ENCODE assay signal across 1 cellular context in the genomic region with DNA sequence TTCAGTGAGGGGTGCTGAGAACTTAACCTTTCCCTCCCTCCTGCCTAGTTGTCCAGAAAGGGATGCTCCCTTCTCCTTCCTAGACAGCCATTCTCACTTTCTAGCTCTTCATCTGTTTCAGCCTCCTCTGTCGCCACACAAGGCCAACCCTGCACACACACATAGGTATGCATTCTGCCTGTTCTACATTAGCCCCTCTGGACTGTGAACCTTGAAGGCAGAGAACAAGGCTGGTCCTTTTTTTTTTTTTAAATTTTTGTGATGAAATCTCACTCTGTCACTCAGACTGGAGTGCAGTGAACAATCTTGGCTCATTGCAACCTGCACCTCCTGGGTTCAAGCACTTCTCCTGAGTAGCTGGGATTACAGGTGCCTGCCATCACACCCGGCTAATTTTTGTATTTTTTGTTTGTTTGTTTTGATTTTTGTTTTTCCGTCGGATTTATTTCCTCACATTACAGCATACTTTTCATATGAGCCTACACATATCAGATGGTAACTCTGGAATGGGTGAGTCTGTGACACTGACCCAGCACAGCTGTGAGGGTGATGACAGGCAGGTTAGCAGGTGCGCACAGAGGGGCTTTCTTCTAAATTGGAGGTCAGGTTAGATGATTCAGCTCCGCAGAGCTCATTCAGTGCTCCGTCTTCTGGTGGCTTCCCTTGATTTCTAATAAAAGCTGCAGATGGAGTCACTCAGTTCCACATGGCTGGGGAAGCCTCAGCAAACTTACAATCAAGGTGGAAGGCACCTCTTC.
TF ChIP-seq lines count a peak whose summit lies in the region.

No MANE protein-coding gene starts in this region.

TF ChIP-seq in GM12878, 131 proteins besides CTCF, POLR2A, EP300 and RAD21:
- TF ChIP-seq SREBF1 (IDR thresholded peaks at IDR 0.05; ENCODE audit: low read length) (no peak), PKNOX1 (IDR thresholded peaks at IDR 0.05) (peak; percentile 71), ATF2 (IDR thresholded peaks at IDR 0.05; ENCODE audit: low read length) (peak; percentile 24; the same call in 1 of the 2 replicates), EED (IDR thresholded peaks at IDR 0.05; ENCODE audit: low read depth) (peak; percentile 49; the same call in 1 of the 2 replicates), PAX5 (IDR thresholded peaks at IDR 0.05; ENCODE audit: borderline replicate concordance, low read depth, low read length) (no peak), ETV6 (conservative IDR thresholded peaks at IDR 0.05 in 1 of 2, IDR thresholded peaks at IDR 0.05 in 1 of 2; ENCODE audit: borderline replicate concordance in 1 of 2, low read depth in 1 of 2) (0 out of 4 replicates have a peak, but pooled peaks of 1 of the 2 experiments have one; percentile 21), TAF1 (IDR thresholded peaks at IDR 0.05; ENCODE audit: borderline replicate concordance, low read depth, low read length) (0 out of 2 replicates have a peak, but pooled peaks have one; percentile 10), RUNX3 (IDR thresholded peaks at IDR 0.05; ENCODE audit: low read length) (peak; percentile 42; the same call in 1 of the 2 replicates), ZNF207 (IDR thresholded peaks at IDR 0.05; ENCODE audit: borderline replicate concordance) (no peak), EZH2 (IDR thresholded peaks at IDR 0.05; ENCODE audit: borderline replicate concordance, control insufficient read depth, low read depth, low read length) (no peak), CREM (IDR thresholded peaks at IDR 0.05; ENCODE audit: low read depth) (peak; percentile 50; the same call in 1 of the 2 replicates), JUNB (IDR thresholded peaks at IDR 0.05) (peak; percentile 52; the same call in 1 of the 2 replicates), TCF3 (IDR thresholded peaks at IDR 0.05; ENCODE audit: borderline replicate concordance, insufficient read depth, low read depth, low read length) (0 out of 2 replicates have a peak, but pooled peaks have one; percentile 29), NFIC (IDR thresholded peaks at IDR 0.05; ENCODE audit: low read depth, low read length) (peak; percentile 58; the same call in 1 of the 2 replicates), SUPT20H (IDR thresholded peaks at IDR 0.05; ENCODE audit: borderline replicate concordance, control insufficient read depth, low read depth, low read length) (no peak), TCF12 (IDR thresholded peaks at IDR 0.05; ENCODE audit: low read depth, low read length) (peak; percentile 83; the same call in 1 of the 2 replicates), MYC (IDR thresholded peaks at IDR 0.05; ENCODE audit: insufficient read depth, insufficient read length, insufficient replicate concordance, low read length, severe bottlenecking) (no peak)
- TF ChIP-seq, protein P1, sequence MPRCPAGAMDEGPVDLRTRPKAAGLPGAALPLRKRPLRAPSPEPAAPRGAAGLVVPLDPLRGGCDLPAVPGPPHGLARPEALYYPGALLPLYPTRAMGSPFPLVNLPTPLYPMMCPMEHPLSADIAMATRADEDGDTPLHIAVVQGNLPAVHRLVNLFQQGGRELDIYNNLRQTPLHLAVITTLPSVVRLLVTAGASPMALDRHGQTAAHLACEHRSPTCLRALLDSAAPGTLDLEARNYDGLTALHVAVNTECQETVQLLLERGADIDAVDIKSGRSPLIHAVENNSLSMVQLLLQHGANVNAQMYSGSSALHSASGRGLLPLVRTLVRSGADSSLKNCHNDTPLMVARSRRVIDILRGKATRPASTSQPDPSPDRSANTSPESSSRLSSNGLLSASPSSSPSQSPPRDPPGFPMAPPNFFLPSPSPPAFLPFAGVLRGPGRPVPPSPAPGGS (IDR thresholded peaks at IDR 0.05; ENCODE audit: borderline replicate concordance, insufficient read depth, low read depth, low read length, poor library complexity, severe bottlenecking) = peak; percentile 7
